Comparison of ENCODE assay signal across 9 cellular contexts in genomic region chr1:102103645-102104044, GRCh38.
"Had no signal": no experiment of that assay in that cellular context is flagged by ENCODE, and none has a peak within 500 bp of the region (broad histone marks: within the 10 kb centered on the region; RNA-seq: fewer than 3 reads in every experiment).

No MANE protein-coding gene starts in this region.

- H3K4me3 Mint-ChIP-seq: GM23338, H9 had no signal

- H3K27ac Mint-ChIP-seq: GM23338, H9 had no signal

- FAIRE-seq: H1, H54, HTR-8/SVneo, K562 had no signal

- DNase-seq: H9, HCEC 1CT, IMR-90, KG1 had no signal

- ATAC-seq: GM23338, K562 had no signal

- H3K4me3 ChIP-seq: GM23338, K562 had no signal
